Comparison of ENCODE assay signal across 1 cellular context in the genomic region with DNA sequence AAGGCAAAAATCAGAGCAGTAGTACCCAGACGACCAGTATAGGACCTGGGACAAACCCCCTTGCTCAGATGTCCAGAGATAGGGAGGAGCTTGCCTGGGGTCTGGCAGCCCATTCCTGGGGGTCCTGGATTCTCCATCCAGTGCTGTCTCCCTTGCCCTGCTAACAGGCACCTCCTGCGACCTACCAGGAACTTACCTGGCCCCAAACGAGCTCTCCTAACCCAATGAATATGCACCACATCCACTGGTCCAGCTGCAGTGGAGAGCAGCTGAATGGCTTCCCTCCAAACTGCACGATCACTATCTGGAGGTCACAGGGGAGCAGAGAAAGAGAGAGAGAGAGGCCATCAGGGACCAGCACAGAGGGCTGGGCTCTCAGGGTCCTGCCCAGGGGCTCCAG.
TF ChIP-seq lines count a peak whose summit lies in the region.

No MANE protein-coding gene starts in this region.

TF ChIP-seq in K562, 482 proteins besides CTCF, POLR2A, EP300 and RAD21:
- TF ChIP-seq MTA1 (IDR thresholded peaks at IDR 0.05; ENCODE audit: borderline replicate concordance) (no peak), SRSF3 (IDR thresholded peaks at IDR 0.05; ENCODE audit: insufficient read depth, low read length) (no peak), NR2C2 (CRISPR knock-in tag; IDR thresholded peaks at IDR 0.05) (no peak), NR2C2 (tag; IDR thresholded peaks at IDR 0.05) (0 out of 2 replicates have a peak, but pooled peaks have one; percentile 13)
